15 cellular contexts compared by ENCODE assay signal in the genomic region with DNA sequence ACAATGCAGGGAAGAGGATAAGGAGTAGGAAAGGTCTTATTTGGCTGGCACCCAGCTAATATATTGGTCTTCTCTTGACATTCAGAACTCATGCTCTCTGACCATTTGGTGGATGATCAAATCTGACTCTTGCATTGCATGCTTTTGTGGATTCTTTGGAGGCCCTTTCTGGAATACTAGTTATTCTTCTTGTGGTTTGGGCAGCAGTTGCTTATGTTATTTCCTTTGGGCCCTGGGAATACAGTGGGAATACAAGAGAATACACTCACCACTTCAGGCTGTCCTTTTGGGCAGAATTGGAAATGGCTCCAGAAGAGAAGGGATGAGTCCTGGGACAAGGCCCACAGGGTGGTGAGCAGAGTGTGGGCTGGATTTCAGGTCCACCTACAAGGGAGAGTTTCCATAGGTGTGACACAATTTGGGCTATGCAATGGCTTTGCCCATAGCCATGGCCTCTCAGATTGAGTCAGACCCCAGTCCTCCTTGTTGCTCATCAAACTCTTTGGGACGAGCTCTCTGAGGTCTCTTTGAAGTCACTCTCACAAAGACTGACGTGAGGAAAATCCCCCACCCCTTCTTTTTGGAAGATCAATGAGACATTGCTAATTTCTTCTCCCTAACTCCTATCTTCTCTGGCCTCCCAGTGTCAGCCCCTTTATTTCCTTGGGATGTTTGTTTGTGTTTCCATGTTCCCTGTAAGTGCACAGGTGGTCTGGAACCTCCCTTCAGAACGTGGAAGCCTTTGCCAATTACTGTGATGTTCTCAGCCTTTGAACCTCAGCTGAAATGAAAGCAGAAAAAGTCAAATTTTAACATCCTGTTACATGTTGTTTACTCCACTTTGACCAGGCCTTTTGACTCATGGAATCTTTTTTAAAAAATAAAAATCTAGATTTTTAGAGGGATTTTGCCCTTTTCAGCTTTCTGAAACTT. TPM values are rescaled to one million over a fixed set of nuclear protein-coding genes. Genes with fewer than 3 reads are reported as not detected.
DNase-seq lines count a peak whose midpoint lies in the region; ATAC-seq, FAIRE-seq and TF ChIP-seq lines count a peak whose summit lies in the region.
"Had no signal": no experiment of that assay in that cellular context is flagged by ENCODE, and none has a peak within 500 bp of the region (broad histone marks: within the 10 kb centered on the region; RNA-seq: fewer than 3 reads in every experiment).

No MANE protein-coding gene starts in this region.

- H3K27ac ChIP-seq in breast epithelium, result no peak overlapping the region
- H3K27ac ChIP-seq: left ventricle myocardium inferior, WERI-Rb-1 had no signal

- no peak for DNase-seq in GM18507 (ENCODE audit: extremely low spot score, insufficient read length, low read depth)
- peak; percentile 16 for DNase-seq in activated T-helper 2 cell treated with anti-CD3 and anti-CD28 coated beads, Interferon-gamma antibody, Interleukin-2, Interleukin-4, amounts not matched to agents 10 μg/mL and 5 μg/mL and 100 μg/mL, durations not matched to agents 14 hours and 24 hours and 36 hours (ENCODE audit: low spot score)
- DNase-seq in stimulated activated CD4-positive, alpha-beta T cell treated with anti-CD3 and anti-CD28 coated beads, Interleukin-2, amount 100 ng/mL, for 24 hours, result peak; percentile 49 to 59
- DNase-seq in breast epithelium (ENCODE audit: low spot score in 2 of 2), result no peak
- no peak for DNase-seq in left ventricle myocardium superior
- no peak for DNase-seq in RKO (ENCODE audit: low spot score)
- DNase-seq: Caco-2, left ventricle myocardium inferior, NCI-H146, WERI-Rb-1 had no signal

- no peak overlapping the region for H3K4me3 ChIP-seq in breast epithelium
- H3K4me3 ChIP-seq: left ventricle myocardium inferior had no signal

- TF ChIP-seq CTCF in breast epithelium (IDR thresholded peaks at IDR 0.05), result no peak

- peak; percentile 65 for ATAC-seq in HG02885 (IDR thresholded peaks at IDR 0.05; ENCODE audit: poor library complexity, unreplicated experiment)
- ATAC-seq in HG03196 (IDR thresholded peaks at IDR 0.05; ENCODE audit: unreplicated experiment), result no peak
- no peak for ATAC-seq in left ventricle myocardium superior
- ATAC-seq: HCT116 had no signal

- H3K36me3 Mint-ChIP-seq in activated T-helper 2 cell treated with anti-CD3 and anti-CD28 coated beads, Interferon-gamma antibody, Interleukin-2, Interleukin-4, amounts not matched to agents 10 μg/mL and 5 μg/mL and 100 μg/mL, durations not matched to agents 14 hours and 24 hours and 36 hours (ENCODE audit: low read depth), result peaks cover 31% of the 10 kb centered on the region

- no peaks in the 10 kb centered on the region for H3K36me3 ChIP-seq in breast epithelium
- H3K36me3 ChIP-seq: left ventricle myocardium inferior, WERI-Rb-1 had no signal

- H3K4me1 ChIP-seq in breast epithelium, result no peaks in the 10 kb centered on the region
- H3K4me1 ChIP-seq: Caco-2 had no signal

- peak overlapping the region; percentile 60 for H3K4me3 Mint-ChIP-seq in activated T-helper 2 cell treated with anti-CD3 and anti-CD28 coated beads, Interferon-gamma antibody, Interleukin-2, Interleukin-4, amounts not matched to agents 10 μg/mL and 5 μg/mL and 100 μg/mL, durations not matched to agents 14 hours and 24 hours and 36 hours (ENCODE audit: low read depth)

- no peaks in the 10 kb centered on the region for H3K9me3 ChIP-seq in breast epithelium
- H3K9me3 ChIP-seq: Caco-2, left ventricle myocardium inferior had no signal

- peaks cover 6% of the 10 kb centered on the region for H3K9me3 Mint-ChIP-seq in activated T-helper 2 cell treated with anti-CD3 and anti-CD28 coated beads, Interferon-gamma antibody, Interleukin-2, Interleukin-4, amounts not matched to agents 10 μg/mL and 5 μg/mL and 100 μg/mL, durations not matched to agents 14 hours and 24 hours and 36 hours

- TF ChIP-seq POLR2A in breast epithelium (IDR thresholded peaks at IDR 0.05), result no peak

- H3K4me1 Mint-ChIP-seq in activated T-helper 2 cell treated with anti-CD3 and anti-CD28 coated beads, Interferon-gamma antibody, Interleukin-2, Interleukin-4, amounts not matched to agents 10 μg/mL and 5 μg/mL and 100 μg/mL, durations not matched to agents 14 hours and 24 hours and 36 hours (ENCODE audit: low read depth), result peaks cover 67% of the 10 kb centered on the region

- H3K27me3 Mint-ChIP-seq in activated T-helper 2 cell treated with anti-CD3 and anti-CD28 coated beads, Interferon-gamma antibody, Interleukin-2, Interleukin-4, amounts not matched to agents 10 μg/mL and 5 μg/mL and 100 μg/mL, durations not matched to agents 14 hours and 24 hours and 36 hours (ENCODE audit: low read depth), result no peaks in the 10 kb centered on the region

- intact Hi-C loops in activated T-helper 2 cell treated with anti-CD3 and anti-CD28 coated beads, Interferon-gamma antibody, Interleukin-2, Interleukin-4, amounts not matched to agents 10 μg/mL and 5 μg/mL and 100 μg/mL, durations not matched to agents 14 hours and 24 hours and 36 hours (cut with micrococcal nuclease), result loop anchor here (1.0 to 2.0 kb wide), 6 partner anchors 8 to 63 kb away; no protein-coding TSS in a partner anchor
- intact Hi-C loops in breast epithelium (cut with DNase I; ENCODE audit: low total_unique reads) (no loop called here), left ventricle myocardium superior (cut with micrococcal nuclease) (no loop called here)

- H3K27me3 ChIP-seq in breast epithelium, result no peaks in the 10 kb centered on the region

- peak overlapping the region; percentile 100 for H3K27ac Mint-ChIP-seq in activated T-helper 2 cell treated with anti-CD3 and anti-CD28 coated beads, Interferon-gamma antibody, Interleukin-2, Interleukin-4, amounts not matched to agents 10 μg/mL and 5 μg/mL and 100 μg/mL, durations not matched to agents 14 hours and 24 hours and 36 hours

- FAIRE-seq in GM18507 (lab: Jason Lieb, UNC), result peak; percentile 68
- FAIRE-seq: bronchial epithelial cell, HTR-8/SVneo had no signal

RNA-seq across cellular contexts. Expression of a gene that starts 19.4 kb away (rescaled TPM):
- total RNA-seq in activated T-helper 2 cell treated with anti-CD3 and anti-CD28 coated beads, Interferon-gamma antibody, Interleukin-2, Interleukin-4, amounts not matched to agents 10 μg/mL and 5 μg/mL and 100 μg/mL, durations not matched to agents 14 hours and 24 hours and 36 hours, result 8.2 and 8.6 TPM in 2 replicates
- 10 to 100 TPM in 1 of 3 donors, 1 to 10 TPM in 1, under 1 TPM in 1; 0.88 to 90.1 (median 7.5) TPM for total RNA-seq in breast epithelium
- 2.8 TPM for total RNA-seq in left ventricle myocardium superior
- total RNA-seq: Caco-2 had no signal

RNA-seq across cellular contexts. Expression of a gene that starts 31.8 kb away (rescaled TPM):
- total RNA-seq in activated T-helper 2 cell treated with anti-CD3 and anti-CD28 coated beads, Interferon-gamma antibody, Interleukin-2, Interleukin-4, amounts not matched to agents 10 μg/mL and 5 μg/mL and 100 μg/mL, durations not matched to agents 14 hours and 24 hours and 36 hours, result 386 and 390 TPM in 2 replicates
- total RNA-seq in breast epithelium (1 to 10 TPM; 3.6 to 4.6 (median 4.4) TPM), left ventricle myocardium superior (1.9 TPM)
- total RNA-seq: bronchial epithelial cell, Caco-2 had no signal

RNA-seq across cellular contexts. Expression of a gene that starts 48.8 kb away (rescaled TPM):
- 49.3 and 49.4 TPM in 2 replicates for total RNA-seq in activated T-helper 2 cell treated with anti-CD3 and anti-CD28 coated beads, Interferon-gamma antibody, Interleukin-2, Interleukin-4, amounts not matched to agents 10 μg/mL and 5 μg/mL and 100 μg/mL, durations not matched to agents 14 hours and 24 hours and 36 hours
- total RNA-seq in breast epithelium, result 1,000 to 10,000 TPM in 1 of 3 donors, 100 to 1,000 TPM in 2; 198 to 1,307 (median 636) TPM
- total RNA-seq in left ventricle myocardium superior, result 594 TPM

Comparison
In these comparisons a context has a peak if more than half of its experiments do, and no peak if none do; other contexts are left out.
1. DNase-seq: peak in activated T-helper 2 cell treated with anti-CD3 and anti-CD28 coated beads, Interferon-gamma antibody, Interleukin-2, Interleukin-4, amounts not matched to agents 10 μg/mL and 5 μg/mL and 100 μg/mL, durations not matched to agents 14 hours and 24 hours and 36 hours (single experiment) and stimulated activated CD4-positive, alpha-beta T cell treated with anti-CD3 and anti-CD28 coated beads, Interleukin-2, amount 100 ng/mL, for 24 hours (2 of 2); none in GM18507 (single experiment), breast epithelium (0 of 2), left ventricle myocardium superior (single experiment) and RKO (single experiment).
2. RNA of a gene that starts 31.8 kb away (total RNA-seq): 386 to 390 TPM in activated T-helper 2 cell treated with anti-CD3 and anti-CD28 coated beads, Interferon-gamma antibody, Interleukin-2, Interleukin-4, amounts not matched to agents 10 μg/mL and 5 μg/mL and 100 μg/mL, durations not matched to agents 14 hours and 24 hours and 36 hours; 3.6 to 4.6 TPM in breast epithelium and 1.9 TPM in left ventricle myocardium superior (single experiment); every median in the first group is over 10 times any median in the second.